ENCODE assay signal across 13 cellular contexts in genomic region chr15:36831915-36832310, GRCh38.
DNase-seq lines count a peak whose midpoint lies in the region; ATAC-seq and TF ChIP-seq lines count a peak whose summit lies in the region.
"Had no signal": no experiment of that assay in that cellular context is flagged by ENCODE, and none has a peak within 500 bp of the region (broad histone marks: within the 10 kb centered on the region; RNA-seq: fewer than 3 reads in every experiment).

No MANE protein-coding gene starts in this region.

- H3K27me3 Mint-ChIP-seq in MCF 10A (ENCODE audit: insufficient read depth, unreplicated experiment), result no peaks in the 10 kb centered on the region

- H3K4me1 ChIP-seq in breast epithelium, result no peaks in the 10 kb centered on the region
- peaks cover 17% of the 10 kb centered on the region for H3K4me1 ChIP-seq in PC-3 (ENCODE audit: insufficient read depth, low read length)
- H3K4me1 ChIP-seq in thyroid gland, result no peaks in the 10 kb centered on the region

- no peak overlapping the region for H3K9ac ChIP-seq in PC-3 (ENCODE audit: low read length)

- no peak overlapping the region for H3K4me3 ChIP-seq in breast epithelium
- no peak overlapping the region for H3K4me3 ChIP-seq in PC-3 (ENCODE audit: low read length)
- H3K4me3 ChIP-seq in thyroid gland (replicated peaks in 1 of 3), result no peak overlapping the region
- H3K4me3 ChIP-seq: heart left ventricle had no signal

- no peaks in the 10 kb centered on the region for H3K4me1 Mint-ChIP-seq in MCF 10A (ENCODE audit: insufficient read depth, unreplicated experiment)

- H4K20me1 ChIP-seq in PC-3 (ENCODE audit: low read length), result no peaks in the 10 kb centered on the region

- no peak overlapping the region for H3K4me3 Mint-ChIP-seq in MCF 10A (ENCODE audit: unreplicated experiment)
- H3K4me3 Mint-ChIP-seq: activated CD8-positive, alpha-beta T cell treated with anti-CD3 and anti-CD28 coated beads for 36 hours; nephron progenitor cell had no signal

- no peaks in the 10 kb centered on the region for H3K9me2 ChIP-seq in PC-3 (replicated peaks; ENCODE audit: low read length)

- intact Hi-C loops in MCF 10A (cut with micrococcal nuclease) (no loop called here), breast epithelium (cut with DNase I; ENCODE audit: low total_unique reads) (no loop called here), PC-3 (cut with micrococcal nuclease) (no loop called here), thyroid gland (cut with DNase I) (no loop called here)

- no peak for TF ChIP-seq POLR2A in breast epithelium (IDR thresholded peaks at IDR 0.05)
- TF ChIP-seq POLR2A in thyroid gland (IDR thresholded peaks at IDR 0.05), result no peak

- no peaks in the 10 kb centered on the region for H3K9me3 Mint-ChIP-seq in MCF 10A (ENCODE audit: unreplicated experiment)
- H3K9me3 Mint-ChIP-seq: activated CD8-positive, alpha-beta T cell treated with anti-CD3 and anti-CD28 coated beads for 36 hours had no signal

- H3K36me3 ChIP-seq in breast epithelium (no peaks in the 10 kb centered on the region), PC-3 (ENCODE audit: low read depth, low read length) (no peaks in the 10 kb centered on the region), thyroid gland (no peaks in the 10 kb centered on the region)
- H3K36me3 ChIP-seq: heart left ventricle had no signal

- peak overlapping the region; percentile 11; the same call in 1 of the 2 replicates for H3K4me2 ChIP-seq in PC-3 (ENCODE audit: low read length)

- H3K27ac ChIP-seq in breast epithelium (no peak overlapping the region), PC-3 (ENCODE audit: low read length) (0 out of 2 replicates have a peak overlapping the region, but pooled peaks have one; percentile 2), thyroid gland (no peak overlapping the region)
- H3K27ac ChIP-seq: heart left ventricle had no signal

- H3K27me3 ChIP-seq in breast epithelium (no peaks in the 10 kb centered on the region), PC-3 (ENCODE audit: low read length) (no peaks in the 10 kb centered on the region), thyroid gland (no peaks in the 10 kb centered on the region)
- H3K27me3 ChIP-seq: heart left ventricle had no signal

- H3K9me3 ChIP-seq in breast epithelium, result no peaks in the 10 kb centered on the region
- no peaks in the 10 kb centered on the region for H3K9me3 ChIP-seq in PC-3 (ENCODE audit: low read length)
- no peaks in the 10 kb centered on the region for H3K9me3 ChIP-seq in thyroid gland
- H3K9me3 ChIP-seq: heart left ventricle had no signal

- no peak overlapping the region for H3K27ac Mint-ChIP-seq in MCF 10A (ENCODE audit: low read depth, unreplicated experiment)
- H3K27ac Mint-ChIP-seq: activated CD8-positive, alpha-beta T cell treated with anti-CD3 and anti-CD28 coated beads for 36 hours; nephron progenitor cell had no signal

- H3K79me2 ChIP-seq in PC-3 (ENCODE audit: low read length), result no peaks in the 10 kb centered on the region

- POLR2A ChIA-PET in MCF 10A (lab: Yijun Ruan, JAX), result no interaction called here
- POLR2A ChIA-PET in PC-3 (lab: Charles Lee; ENCODE audit: unreplicated experiment), result interaction anchor here (0.6 kb wide), 1 partner anchor 23 kb away, joined by 8 read pairs; no protein-coding TSS in a partner anchor
- POLR2A ChIA-PET in HEK293T (lab: Yijun Ruan, JAX), result no interaction called here

- TF ChIP-seq CTCF in MCF 10A (IDR thresholded peaks at IDR 0.05; ENCODE audit: unreplicated experiment) (no peak), breast epithelium (IDR thresholded peaks at IDR 0.05) (no peak), PC-3 (conservative IDR thresholded peaks at IDR 0.05; ENCODE audit: low read depth, low read length) (no peak), thyroid gland (IDR thresholded peaks at IDR 0.05) (no peak)

- peak; percentile 45 for DNase-seq in MCF 10A (ENCODE audit: unreplicated experiment)
- no peak for DNase-seq in breast epithelium (ENCODE audit: low spot score in 2 of 2)
- peak; percentile 61 for DNase-seq in PC-3
- peak; percentile 40 to 51 for DNase-seq in thyroid gland
- no peak for DNase-seq in NCI-H2029 treated with DMSO at 0.1 percent for 48 hours (lab: John Stamatoyannopoulos, UW)
- no peak for DNase-seq in HEK293T (ENCODE audit: extremely low spot score)
- DNase-seq: activated CD8-positive, alpha-beta T cell treated with anti-CD3 and anti-CD28 coated beads for 36 hours; AML-193; heart left ventricle; nephron progenitor cell; SIG-M5 had no signal

- BruUV-seq in MCF 10A (replicated peaks; lab: Mats Ljungman, UMichigan), result no TSS peak
- BruUV-seq in PC-3 (replicated peaks; lab: Mats Ljungman, UMichigan), result no TSS peak

- H3K36me3 Mint-ChIP-seq in MCF 10A (ENCODE audit: insufficient read depth, unreplicated experiment), result peaks cover 6% of the 10 kb centered on the region

- ATAC-seq in HG03095 (IDR thresholded peaks at IDR 0.05; ENCODE audit: unreplicated experiment), result peak; percentile 25
- ATAC-seq in PC-3, result no peak
- ATAC-seq in HG03196 (IDR thresholded peaks at IDR 0.05; ENCODE audit: unreplicated experiment), result no peak
- ATAC-seq: activated CD8-positive, alpha-beta T cell treated with anti-CD3 and anti-CD28 coated beads for 36 hours; heart left ventricle had no signal

- no peak overlapping the region for H2AFZ ChIP-seq in PC-3 (ENCODE audit: low read length)

- 89 to 98% methylated on average over 1 of the region's 1 CpG for WGBS in thyroid gland, 2 donors

- CTCF ChIA-PET in MCF 10A (lab: Yijun Ruan, JAX) (interaction anchor here (0.7 kb wide), 1 partner anchor 812 kb away, joined by 5 read pairs; no protein-coding TSS in a partner anchor), PC-3 (lab: Charles Lee) (no interaction called here), HEK293T (lab: Yijun Ruan, JAX) (no interaction called here)

- H3F3A ChIP-seq in PC-3 (ENCODE audit: low read length, unreplicated experiment), result peaks cover 4% of the 10 kb centered on the region

TF ChIP-seq in HEK293T, 16 proteins besides CTCF, POLR2A, EP300 and RAD21:
- TF ChIP-seq FOXM1 (IDR thresholded peaks at IDR 0.05; ENCODE audit: borderline replicate concordance), result no peak
- TF ChIP-seq ARNT (IDR thresholded peaks at IDR 0.05), result no peak
- no peak for TF ChIP-seq SP1 (IDR thresholded peaks at IDR 0.05)
- no peak for TF ChIP-seq NFRKB (IDR thresholded peaks at IDR 0.05)
- TF ChIP-seq CTBP1 (IDR thresholded peaks at IDR 0.05; ENCODE audit: borderline replicate concordance), result no peak
- no peak for TF ChIP-seq ZNF384 (IDR thresholded peaks at IDR 0.05)
- no peak for TF ChIP-seq TARDBP (IDR thresholded peaks at IDR 0.05)
- no peak for TF ChIP-seq L3MBTL2 (conservative IDR thresholded peaks at IDR 0.05)
- TF ChIP-seq ELF4 (IDR thresholded peaks at IDR 0.05), result no peak
- TF ChIP-seq LEF1 (IDR thresholded peaks at IDR 0.05; ENCODE audit: borderline replicate concordance), result no peak
- TF ChIP-seq SUZ12 (IDR thresholded peaks at IDR 0.05), result no peak
- TF ChIP-seq FOXA1 (IDR thresholded peaks at IDR 0.05), result no peak
- TF ChIP-seq, protein P1, sequence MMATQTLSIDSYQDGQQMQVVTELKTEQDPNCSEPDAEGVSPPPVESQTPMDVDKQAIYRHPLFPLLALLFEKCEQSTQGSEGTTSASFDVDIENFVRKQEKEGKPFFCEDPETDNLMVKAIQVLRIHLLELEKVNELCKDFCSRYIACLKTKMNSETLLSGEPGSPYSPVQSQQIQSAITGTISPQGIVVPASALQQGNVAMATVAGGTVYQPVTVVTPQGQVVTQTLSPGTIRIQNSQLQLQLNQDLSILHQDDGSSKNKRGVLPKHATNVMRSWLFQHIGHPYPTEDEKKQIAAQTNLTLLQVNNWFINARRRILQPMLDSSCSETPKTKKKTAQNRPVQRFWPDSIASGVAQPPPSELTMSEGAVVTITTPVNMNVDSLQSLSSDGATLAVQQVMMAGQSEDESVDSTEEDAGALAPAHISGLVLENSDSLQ (IDR thresholded peaks at IDR 0.05), result no peak
- TF ChIP-seq HDGF (IDR thresholded peaks at IDR 0.05; ENCODE audit: borderline replicate concordance), result no peak
- TF ChIP-seq BHLHE40 (IDR thresholded peaks at IDR 0.05; ENCODE audit: borderline replicate concordance), result no peak
- no peak for TF ChIP-seq FOXK2 (IDR thresholded peaks at IDR 0.05)

Comparison
In these comparisons a context has a peak if more than half of its experiments do, and no peak if none do; other contexts are left out.
1. DNase-seq: peak in MCF 10A (single experiment), PC-3 (single experiment) and thyroid gland (2 of 2); none in breast epithelium (0 of 2), NCI-H2029 treated with DMSO at 0.1 percent for 48 hours (single experiment) and HEK293T (single experiment).